ENCODE assay signal across 25 cellular contexts in genomic region chr21:34730756-34731445, GRCh38.
DNase-seq lines count a peak whose midpoint lies in the region; ATAC-seq, FAIRE-seq and TF ChIP-seq lines count a peak whose summit lies in the region.
"Had no signal": no experiment of that assay in that cellular context is flagged by ENCODE, and none has a peak within 500 bp of the region (broad histone marks: within the 10 kb centered on the region; RNA-seq: fewer than 3 reads in every experiment).

No MANE protein-coding gene starts in this region.

- no peak overlapping the region for H2AFZ ChIP-seq in GM12878 (ENCODE audit: control insufficient read depth, low read depth, low read length)

- H3K4me2 ChIP-seq in GM12878 (ENCODE audit: control insufficient read depth, insufficient read depth), result no peak overlapping the region
- H3K4me2 ChIP-seq: A549; BLaER1 treated with 17β-estradiol and CSF1 and Interleukin-3, amounts not matched to agents 10 nM and 100 nM; KMS-11 had no signal

- CTCF ChIA-PET in GM12878 (lab: Yijun Ruan, JAX), result no interaction called here

- no peak overlapping the region for H3K27ac ChIP-seq in GM12878 (ENCODE audit: control insufficient read depth, insufficient read depth)
- peak overlapping the region; percentile 24 to 60 for H3K27ac ChIP-seq in esophagus (ENCODE audit: low read depth in 2 of 2, low read length in 1 of 2)
- peak overlapping the region; percentile 54 to 90 (median 71) for H3K27ac ChIP-seq in stomach
- H3K27ac ChIP-seq: A549; BLaER1 treated with 17β-estradiol and CSF1 and Interleukin-3, amounts not matched to agents 10 nM and 100 nM; HL-60; KMS-11 had no signal

- H3K36me3 ChIP-seq in GM12878 (ENCODE audit: control insufficient read depth in 2 of 2, insufficient read depth in 2 of 2, low read length in 1 of 2) (no peaks in the 10 kb centered on the region), esophagus (ENCODE audit: control insufficient read depth in 2 of 2, insufficient read depth in 2 of 2, low read length in 1 of 2) (no peaks in the 10 kb centered on the region), stomach (no peaks in the 10 kb centered on the region)
- H3K36me3 ChIP-seq: BLaER1 treated with 17β-estradiol and CSF1 and Interleukin-3, amounts not matched to agents 10 nM and 100 nM had no signal

- TF ChIP-seq POLR2A in GM12878 (IDR thresholded peaks at IDR 0.05; ENCODE audit: low read depth, low read length) (no peak), stomach (IDR thresholded peaks at IDR 0.05) (no peak)

- TF ChIP-seq CTCF in GM12878 (IDR thresholded peaks at IDR 0.05 in 2 of 3, conservative IDR thresholded peaks at IDR 0.05 in 1 of 3; ENCODE audit: control insufficient read depth in 2 of 3, extremely low read depth in 1 of 3, insufficient read depth in 1 of 3, low read depth in 3 of 3, low read length in 3 of 3) (no peak), stomach (IDR thresholded peaks at IDR 0.05) (no peak)

- H3K27me3 ChIP-seq in GM12878 (replicated peaks in 1 of 2; ENCODE audit: control insufficient read depth in 2 of 2, insufficient read depth in 2 of 2, low read length in 1 of 2) (no peaks in the 10 kb centered on the region), esophagus (ENCODE audit: control insufficient read depth in 1 of 2, insufficient read depth in 2 of 2, low read length in 2 of 2) (no peaks in the 10 kb centered on the region), stomach (no peaks in the 10 kb centered on the region)
- H3K27me3 ChIP-seq: BLaER1 treated with 17β-estradiol and CSF1 and Interleukin-3, amounts not matched to agents 10 nM and 100 nM had no signal

- H4K20me1 ChIP-seq in GM12878 (ENCODE audit: control insufficient read depth, insufficient read depth), result no peaks in the 10 kb centered on the region
- H4K20me1 ChIP-seq: BLaER1 treated with 17β-estradiol and CSF1 and Interleukin-3, amounts not matched to agents 10 nM and 100 nM had no signal

- no peak for ATAC-seq in GM12878
- no peak for ATAC-seq in activated CD4-positive, CD25-positive, alpha-beta regulatory T cell treated with anti-CD3 and anti-CD28 coated beads, Interleukin-2, amount 50 U/mL, for 24 hours
- ATAC-seq: A549 had no signal

- SMC1A ChIA-PET in GM12878 (lab: Charles Lee; ENCODE audit: uncharacterized antibody, unreplicated experiment), result interaction anchor here (0.6 to 1.6 kb wide), 3 partner anchors 38 to 670 kb away, joined by 3 read pairs; no protein-coding TSS in a partner anchor

- peak; percentile 47 for FAIRE-seq in GM12878 (lab: Jason Lieb, UNC)
- FAIRE-seq: A549, GM12892, GM19239 had no signal

- intact Hi-C loops in GM12878 (cut with micrococcal nuclease; ENCODE audit: unreplicated experiment), result no loop called here
- intact Hi-C loops in stomach (cut with DNase I; ENCODE audit: low total_unique reads), result no loop called here

- H3K9me3 ChIP-seq in GM12878 (replicated peaks; ENCODE audit: control insufficient read depth, insufficient read depth, low read length) (no peaks in the 10 kb centered on the region), esophagus (ENCODE audit: control insufficient read depth in 2 of 2, insufficient read depth in 1 of 2, low read depth in 1 of 2, low read length in 1 of 2) (no peaks in the 10 kb centered on the region), stomach (no peaks in the 10 kb centered on the region)
- H3K9me3 ChIP-seq: A549; BLaER1 treated with 17β-estradiol and CSF1 and Interleukin-3, amounts not matched to agents 10 nM and 100 nM; Caco-2 had no signal

- no TSS peak for BruUV-seq in GM12878 (replicated peaks; lab: Mats Ljungman, UMichigan)

- POLR2A ChIA-PET in GM12878 (lab: Charles Lee), result no interaction called here

- H3K79me2 ChIP-seq in GM12878 (ENCODE audit: control insufficient read depth, insufficient read depth, low read length), result no peaks in the 10 kb centered on the region

- no peak overlapping the region for H3K9ac ChIP-seq in GM12878 (ENCODE audit: control insufficient read depth, insufficient read depth, low read length)
- H3K9ac ChIP-seq: BLaER1 treated with 17β-estradiol and CSF1 and Interleukin-3, amounts not matched to agents 10 nM and 100 nM; KMS-11 had no signal

- DNase-seq in NCI-H2029 (lab: John Stamatoyannopoulos, UW) (peak; percentile 15), GM12878 (ENCODE audit: low read depth, low spot score) (no peak), stomach (peak; percentile 60), midbrain (lab: John Stamatoyannopoulos, UW) (no peak)
- DNase-seq in activated CD4-positive, CD25-positive, alpha-beta regulatory T cell (lab: John Stamatoyannopoulos, UW), result no peak
- DNase-seq: AML-193; Caco-2; CD4-positive, alpha-beta memory T cell; DMS79; GF-D8; NCI-H1092; NCI-H1417 treated with DMSO at 0.1 percent for 48 hours; NCI-H1694 treated with DMSO at 0.1 percent for 48 hours; NCI-H2171 treated with DMSO at 0.1 percent for 48 hours; NCI-H524 treated with DMSO at 0.1 percent for 48 hours; NCI-H774; Right ventricle myocardium superior had no signal

- H3K4me1 ChIP-seq in GM12878 (ENCODE audit: control insufficient read depth, insufficient read depth, low read length) (no peaks in the 10 kb centered on the region), esophagus (ENCODE audit: control insufficient read depth in 2 of 2, insufficient read depth in 2 of 2, low read length in 1 of 2) (peaks cover 0 to 2% of the 10 kb centered on the region in 2 donors), stomach (peaks cover 15 to 34% (median 28%) of the 10 kb centered on the region in 4 donors)
- H3K4me1 ChIP-seq: A549; BLaER1 treated with 17β-estradiol and CSF1 and Interleukin-3, amounts not matched to agents 10 nM and 100 nM; Caco-2 had no signal

- WGBS in GM12878 (ENCODE audit: insufficient coverage, insufficient replicate concordance, low lambda C conversion rate, missing lambda C conversion rate), result 20% methylated on average over 5 of the region's 5 CpGs
- 62 to 70% methylated on average over 5 of the region's 5 CpGs for WGBS in esophagus, 2 donors
- 63 to 75% (median 67%) methylated on average over 5 of the region's 5 CpGs for WGBS in stomach, 5 donors

- H3K4me3 ChIP-seq in GM12878 (no peak overlapping the region), esophagus (ENCODE audit: low read depth in 1 of 2, low read length in 2 of 2) (no peak overlapping the region), stomach (no peak overlapping the region)
- H3K4me3 ChIP-seq: A549; BLaER1 treated with 17β-estradiol and CSF1 and Interleukin-3, amounts not matched to agents 10 nM and 100 nM had no signal

- in situ Hi-C loops in GM12878 (cut with MboI), result no loop called here

- TF ChIP-seq EP300 in GM12878 (IDR thresholded peaks at IDR 0.05; ENCODE audit: borderline replicate concordance in 1 of 2, control insufficient read depth in 1 of 2, low read depth in 2 of 2, low read length in 2 of 2) (no peak), stomach (IDR thresholded peaks at IDR 0.05) (no peak)

- RAD21 ChIA-PET in GM12878 (lab: Charles Lee; ENCODE audit: unreplicated experiment), result no interaction called here

- TF ChIP-seq RAD21 in GM12878 (IDR thresholded peaks at IDR 0.05; ENCODE audit: insufficient read depth, low read depth, low read length), result no peak

TF ChIP-seq in GM12878, 131 proteins besides CTCF, POLR2A, EP300 and RAD21 (continues in another document):
- TF ChIP-seq CREB1 (IDR thresholded peaks at IDR 0.05; ENCODE audit: low read depth) (no peak), IRF3 (IDR thresholded peaks at IDR 0.05) (no peak), NR2C2 (IDR thresholded peaks at IDR 0.05; ENCODE audit: borderline replicate concordance, control insufficient read depth, insufficient read length, low read depth) (no peak), MYB (IDR thresholded peaks at IDR 0.05; ENCODE audit: borderline replicate concordance, low read depth, low read length) (no peak)
- TF ChIP-seq, protein P1, sequence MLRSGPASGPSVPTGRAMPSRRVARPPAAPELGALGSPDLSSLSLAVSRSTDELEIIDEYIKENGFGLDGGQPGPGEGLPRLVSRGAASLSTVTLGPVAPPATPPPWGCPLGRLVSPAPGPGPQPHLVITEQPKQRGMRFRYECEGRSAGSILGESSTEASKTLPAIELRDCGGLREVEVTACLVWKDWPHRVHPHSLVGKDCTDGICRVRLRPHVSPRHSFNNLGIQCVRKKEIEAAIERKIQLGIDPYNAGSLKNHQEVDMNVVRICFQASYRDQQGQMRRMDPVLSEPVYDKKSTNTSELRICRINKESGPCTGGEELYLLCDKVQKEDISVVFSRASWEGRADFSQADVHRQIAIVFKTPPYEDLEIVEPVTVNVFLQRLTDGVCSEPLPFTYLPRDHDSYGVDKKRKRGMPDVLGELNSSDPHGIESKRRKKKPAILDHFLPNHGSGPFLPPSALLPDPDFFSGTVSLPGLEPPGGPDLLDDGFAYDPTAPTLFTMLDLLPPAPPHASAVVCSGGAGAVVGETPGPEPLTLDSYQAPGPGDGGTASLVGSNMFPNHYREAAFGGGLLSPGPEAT (IDR thresholded peaks at IDR 0.05; ENCODE audit: low read depth), result no peak

Comparison
In these comparisons a context has a peak if more than half of its experiments do, and no peak if none do; other contexts are left out.
1. DNase-seq: peak in NCI-H2029 (single experiment) and stomach (single experiment); none in GM12878 (single experiment), midbrain (single experiment) and activated CD4-positive, CD25-positive, alpha-beta regulatory T cell (0 of 4).